In the genomic region with DNA sequence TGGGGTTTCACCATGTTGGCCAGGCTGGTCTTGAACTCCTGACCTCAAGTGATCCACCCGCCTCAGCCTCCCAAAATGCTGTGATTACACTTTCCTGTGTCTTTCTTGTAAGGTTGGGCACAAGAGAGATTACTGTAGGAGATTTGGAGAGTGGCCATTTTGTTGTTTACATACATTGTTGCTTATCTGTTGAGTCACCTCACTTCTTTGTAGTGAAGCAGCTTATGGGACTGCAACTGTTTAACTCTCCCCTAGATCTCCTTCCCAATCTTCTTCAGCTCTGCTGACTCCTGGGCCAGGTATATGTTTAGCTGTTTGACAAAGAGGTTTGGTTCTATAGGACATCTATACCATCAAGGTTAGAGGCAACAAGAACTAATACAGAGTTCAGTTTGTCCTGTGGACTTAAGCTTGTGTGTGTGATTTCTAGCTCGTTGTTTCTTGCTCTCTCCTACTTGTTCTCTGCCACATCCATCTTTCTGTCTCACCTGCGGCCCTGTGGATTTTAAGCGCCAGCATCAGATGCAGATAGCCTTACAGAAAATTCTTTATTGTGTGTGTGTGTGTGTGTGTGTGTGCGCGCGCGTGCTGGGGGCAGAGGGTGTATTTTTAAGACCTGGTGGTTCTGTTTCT, we compare ENCODE assay signal across 10 cellular contexts.
A peak's percentile ranks its signal among the peaks of the same experiment; 100 is the strongest.
DNase-seq lines count a peak whose midpoint lies in the region; ATAC-seq, FAIRE-seq and TF ChIP-seq lines count a peak whose summit lies in the region.
"Had no signal": no experiment of that assay in that cellular context is flagged by ENCODE, and none has a peak within 500 bp of the region (broad histone marks: within the 10 kb centered on the region; RNA-seq: fewer than 3 reads in every experiment).

No MANE protein-coding gene starts in this region.

- TF ChIP-seq POLR2A in HepG2 (IDR thresholded peaks at IDR 0.05; ENCODE audit: insufficient read depth in 1 of 2, low read depth in 2 of 2, low read length in 2 of 2): no peak
- no peak for TF ChIP-seq POLR2A in ovary (IDR thresholded peaks at IDR 0.05)

- no TSS peak for BruUV-seq in HepG2 (replicated peaks; lab: Mats Ljungman, UMichigan)

- intact Hi-C loops in CD8-positive, alpha-beta T cell (cut with DNase I, micrococcal nuclease): no loop called here
- intact Hi-C loops in HepG2 (cut with micrococcal nuclease; ENCODE audit: unreplicated experiment): no loop called here
- intact Hi-C loops in ovary (cut with DNase I): loop anchor here in 1 of 4 donors (10.0 kb wide), 1 partner anchor 1355 kb away; no protein-coding TSS in a partner anchor

- no peaks in the 10 kb centered on the region for H3K27me3 ChIP-seq in CD8-positive, alpha-beta T cell (ENCODE audit: insufficient read depth, low read length)
- no peaks in the 10 kb centered on the region for H3K27me3 ChIP-seq in HUES48 (ENCODE audit: control insufficient read depth, insufficient read depth, low read length)
- no peaks in the 10 kb centered on the region for H3K27me3 ChIP-seq in HepG2 (ENCODE audit: control insufficient read depth in 1 of 2, insufficient read depth in 2 of 2, low read length in 2 of 2)
- H3K27me3 ChIP-seq in ovary: no peaks in the 10 kb centered on the region

- H3K27me3 Mint-ChIP-seq in CD8-positive, alpha-beta T cell (ENCODE audit: low read depth): no peaks in the 10 kb centered on the region
- H3K27me3 Mint-ChIP-seq in activated T-helper 17 cell treated with anti-CD3 and anti-CD28 coated beads, Interleukin-2, amount 50 U/mL, for 72 hours: no peaks in the 10 kb centered on the region

- H3K4me2 ChIP-seq in HepG2 (ENCODE audit: low read depth, low read length): peak overlapping the region; percentile 4; the same call in 1 of the 2 replicates

- no peak for TF ChIP-seq RAD21 in HepG2 (CRISPR knock-in tag; IDR thresholded peaks at IDR 0.05)

- in situ Hi-C loops in HepG2 (cut with HindIII; ENCODE audit: extremely low pct_ligation_motif_present, low pct_unique_long_range_greater_than_20kb): no loop called here

- ATAC-seq in CD8-positive, alpha-beta T cell: no peak
- ATAC-seq in activated T-helper 17 cell treated with anti-CD3 and anti-CD28 coated beads, Interleukin-2, amount 50 U/mL, for 72 hours (replicated peaks): peak; percentile 69
- ATAC-seq in HepG2 (peak; percentile 90), GM19324 (IDR thresholded peaks at IDR 0.05; ENCODE audit: low FRiP score, unreplicated experiment) (no peak)

- POLR2A ChIA-PET in CD8-positive, alpha-beta T cell (lab: Charles Lee): no interaction called here
- POLR2A ChIA-PET in HepG2 (lab: Yijun Ruan, JAX): interaction anchor here (0.8 to 1.7 kb wide), 2 partner anchors 24 to 26 kb away, joined by 4 to 6 read pairs; a partner anchor contains a TSS

- 64% methylated on average over 8 of the region's 8 CpGs for WGBS in HepG2 (ENCODE audit: low lambda C conversion rate)
- 82 to 90% (median 84%) methylated on average over 8 of the region's 8 CpGs for WGBS in ovary, 3 donors

- H3K27ac Mint-ChIP-seq in CD8-positive, alpha-beta T cell: peak overlapping the region; percentile 62
- H3K27ac Mint-ChIP-seq in activated T-helper 17 cell treated with anti-CD3 and anti-CD28 coated beads, Interleukin-2, amount 50 U/mL, for 72 hours: peak overlapping the region; percentile 82

- H3K9me3 Mint-ChIP-seq in CD8-positive, alpha-beta T cell: no peaks in the 10 kb centered on the region
- H3K9me3 Mint-ChIP-seq in activated T-helper 17 cell treated with anti-CD3 and anti-CD28 coated beads, Interleukin-2, amount 50 U/mL, for 72 hours: no peaks in the 10 kb centered on the region

- H3K9ac ChIP-seq in HUES48 (ENCODE audit: low read depth, low read length): peak overlapping the region; percentile 59
- peak overlapping the region; percentile 6; the same call in 1 of the 2 replicates for H3K9ac ChIP-seq in HepG2 (ENCODE audit: insufficient read depth, low read depth, low read length)

- TF ChIP-seq EP300 in HepG2 (IDR thresholded peaks at IDR 0.05; ENCODE audit: low read depth in 2 of 2, low read length in 2 of 2): no peak
- no peak for TF ChIP-seq EP300 in HepG2 (CRISPR knock-in tag; IDR thresholded peaks at IDR 0.05; ENCODE audit: borderline replicate concordance)
- TF ChIP-seq EP300 in ovary (IDR thresholded peaks at IDR 0.05): no peak

- peaks cover 30% of the 10 kb centered on the region for H3K36me3 Mint-ChIP-seq in CD8-positive, alpha-beta T cell
- peaks cover 26% of the 10 kb centered on the region for H3K36me3 Mint-ChIP-seq in activated T-helper 17 cell treated with anti-CD3 and anti-CD28 coated beads, Interleukin-2, amount 50 U/mL, for 72 hours (ENCODE audit: low read depth)

- no peak overlapping the region for H2AFZ ChIP-seq in HepG2 (ENCODE audit: low read length)

- DNase-seq in CD8-positive, alpha-beta T cell: no peak
- DNase-seq in HepG2 (ENCODE audit: low spot score) (peak; percentile 62), OCI-M2 (lab: John Stamatoyannopoulos, UW; ENCODE audit: unreplicated experiment) (no peak), ovary (no peak)
- DNase-seq in stimulated activated CD4-positive, alpha-beta T cell treated with anti-CD3 and anti-CD28 coated beads, Interleukin-4, amount 100 ng/mL, for 1 hour: no peak
- DNase-seq: NCI-H2171 treated with DMSO at 0.1 percent for 48 hours had no signal

- H3K4me3 Mint-ChIP-seq in CD8-positive, alpha-beta T cell: no peak overlapping the region
- peak overlapping the region; percentile 25 for H3K4me3 Mint-ChIP-seq in activated T-helper 17 cell treated with anti-CD3 and anti-CD28 coated beads, Interleukin-2, amount 50 U/mL, for 72 hours

- H3K4me3 ChIP-seq in CD8-positive, alpha-beta T cell (ENCODE audit: low read depth, low read length): no peak overlapping the region
- H3K4me3 ChIP-seq in HUES48 (ENCODE audit: low read depth, low read length) (no peak overlapping the region), HepG2 (replicated peaks in 1 of 3; ENCODE audit: insufficient read depth in 1 of 3, low read depth in 2 of 3, low read length in 3 of 3) (no peak overlapping the region), ovary (no peak overlapping the region)
- H3K4me3 ChIP-seq: thoracic aorta had no signal

- H3K9me3 ChIP-seq in CD8-positive, alpha-beta T cell (ENCODE audit: low read length): no peaks in the 10 kb centered on the region
- no peaks in the 10 kb centered on the region for H3K9me3 ChIP-seq in HUES48 (ENCODE audit: control insufficient read depth, insufficient read depth, low read length)
- H3K9me3 ChIP-seq in HepG2 (ENCODE audit: low read length): no peaks in the 10 kb centered on the region
- H3K9me3 ChIP-seq in ovary: no peaks in the 10 kb centered on the region
- H3K9me3 ChIP-seq: thoracic aorta had no signal

- no peaks in the 10 kb centered on the region for H3K36me3 ChIP-seq in CD8-positive, alpha-beta T cell (ENCODE audit: insufficient read depth, low read length)
- no peaks in the 10 kb centered on the region for H3K36me3 ChIP-seq in HUES48 (ENCODE audit: control insufficient read depth, insufficient read depth, low read length)
- no peaks in the 10 kb centered on the region for H3K36me3 ChIP-seq in HepG2 (replicated peaks in 1 of 2; ENCODE audit: control insufficient read depth in 1 of 2, insufficient read depth in 2 of 2, low read length in 2 of 2)
- no peaks in the 10 kb centered on the region for H3K36me3 ChIP-seq in ovary
- H3K36me3 ChIP-seq: thoracic aorta had no signal

- FAIRE-seq in HepG2 (lab: Jason Lieb, UNC): no peak

- peaks cover 30% of the 10 kb centered on the region for H3K4me1 ChIP-seq in CD8-positive, alpha-beta T cell (ENCODE audit: insufficient read depth, low read length)
- H3K4me1 ChIP-seq in HUES48 (ENCODE audit: control insufficient read depth, insufficient read depth, low read length) (peaks cover 14% of the 10 kb centered on the region), HepG2 (ENCODE audit: insufficient read depth, low read length) (peaks cover 24% of the 10 kb centered on the region), ovary (ENCODE audit: insufficient read depth) (peaks cover 6% of the 10 kb centered on the region)

- H4K20me1 ChIP-seq in HepG2 (ENCODE audit: insufficient read depth, low read length): no peaks in the 10 kb centered on the region

- H3K4me1 Mint-ChIP-seq in CD8-positive, alpha-beta T cell (ENCODE audit: low read depth): peaks cover 70% of the 10 kb centered on the region
- H3K4me1 Mint-ChIP-seq in activated T-helper 17 cell treated with anti-CD3 and anti-CD28 coated beads, Interleukin-2, amount 50 U/mL, for 72 hours: peaks cover 35% of the 10 kb centered on the region

- TF ChIP-seq CTCF in CD8-positive, alpha-beta T cell (IDR thresholded peaks at IDR 0.05): no peak
- TF ChIP-seq CTCF in HepG2 (CRISPR knock-in tag; IDR thresholded peaks at IDR 0.05): no peak
- no peak for TF ChIP-seq CTCF in ovary (IDR thresholded peaks at IDR 0.05)

- H3K79me2 ChIP-seq in HepG2 (ENCODE audit: insufficient read depth, low read length): peaks cover 46% of the 10 kb centered on the region

- CTCF ChIA-PET in CD8-positive, alpha-beta T cell (lab: Charles Lee): interaction anchor here (1.9 kb wide), 1 partner anchor 26 kb away, joined by 10 read pairs; a partner anchor contains a TSS
- CTCF ChIA-PET in HepG2 (lab: Yijun Ruan, JAX; ENCODE audit: low intra/inter-chr PET ratio, low total read pairs): no interaction called here

- no peak overlapping the region for H3K27ac ChIP-seq in CD8-positive, alpha-beta T cell (ENCODE audit: low read depth, low read length)
- H3K27ac ChIP-seq in HUES48 (ENCODE audit: low read depth, low read length): peak overlapping the region; percentile 76
- H3K27ac ChIP-seq in HepG2 (ENCODE audit: extremely low read length, insufficient read depth, low read length): peak overlapping the region; percentile 48
- no peak overlapping the region for H3K27ac ChIP-seq in ovary
- H3K27ac ChIP-seq: thoracic aorta had no signal

TF ChIP-seq in HepG2, 621 proteins besides CTCF, POLR2A, EP300 and RAD21 (continues in another document):
- TF ChIP-seq CEBPG (CRISPR knock-in tag; IDR thresholded peaks at IDR 0.05) (0 out of 2 replicates have a peak, but pooled peaks have one; percentile 26), SOX6 (IDR thresholded peaks at IDR 0.05) (no peak), SOX6 (CRISPR knock-in tag; IDR thresholded peaks at IDR 0.05) (peak; percentile 59), ZNF317 (CRISPR knock-in tag; IDR thresholded peaks at IDR 0.05) (0 out of 2 replicates have a peak, but pooled peaks have one; percentile 57), FOXA3 (CRISPR knock-in tag; IDR thresholded peaks at IDR 0.05) (peak; percentile 77)

Comparison
In these comparisons a context has a peak if more than half of its experiments do, and no peak if none do; other contexts are left out.
1. ATAC-seq: peak in activated T-helper 17 cell treated with anti-CD3 and anti-CD28 coated beads, Interleukin-2, amount 50 U/mL, for 72 hours (single experiment) and HepG2 (single experiment); none in CD8-positive, alpha-beta T cell (single experiment) and GM19324 (single experiment).
2. H3K27ac ChIP-seq: peak in HUES48 (single experiment) and HepG2 (single experiment); none in CD8-positive, alpha-beta T cell (single experiment) and ovary (0 of 2).